In genomic region chr13:32092471-32092870, GRCh38 we compare ENCODE assay signal across 21 cellular contexts.
DNase-seq lines count a peak whose midpoint lies in the region; ATAC-seq, FAIRE-seq and TF ChIP-seq lines count a peak whose summit lies in the region.
"Had no signal": no experiment of that assay in that cellular context is flagged by ENCODE, and none has a peak within 500 bp of the region (broad histone marks: within the 10 kb centered on the region; RNA-seq: fewer than 3 reads in every experiment).

No MANE protein-coding gene starts in this region.

- H3K4me3 ChIP-seq in GM12865 (ENCODE audit: low read depth, low read length) (no peak overlapping the region), GM12878 (no peak overlapping the region), mesendoderm (ENCODE audit: low read length) (no peak overlapping the region), tibial artery (no peak overlapping the region)
- H3K4me3 ChIP-seq: A549; BLaER1 treated with 17β-estradiol and CSF1 and Interleukin-3, amounts not matched to agents 10 nM and 100 nM had no signal

- H4K20me1 ChIP-seq in GM12878 (ENCODE audit: control insufficient read depth, insufficient read depth), result no peaks in the 10 kb centered on the region
- H4K20me1 ChIP-seq: BLaER1 treated with 17β-estradiol and CSF1 and Interleukin-3, amounts not matched to agents 10 nM and 100 nM had no signal

- in situ Hi-C loops in GM12878 (cut with MboI), result no loop called here

- no peak for TF ChIP-seq CTCF in GM12865 (IDR thresholded peaks at IDR 0.05; ENCODE audit: insufficient read depth, low read depth, low read length, missing control alignments)
- no peak for TF ChIP-seq CTCF in GM12878 (IDR thresholded peaks at IDR 0.05 in 2 of 3, conservative IDR thresholded peaks at IDR 0.05 in 1 of 3; ENCODE audit: control insufficient read depth in 2 of 3, extremely low read depth in 1 of 3, insufficient read depth in 1 of 3, low read depth in 3 of 3, low read length in 3 of 3)
- no peak for TF ChIP-seq CTCF in tibial artery (IDR thresholded peaks at IDR 0.05)

- no peaks in the 10 kb centered on the region for H3K79me1 ChIP-seq in mesendoderm (ENCODE audit: low read length)

- no peak for TF ChIP-seq POLR2A in GM12878 (IDR thresholded peaks at IDR 0.05; ENCODE audit: low read depth, low read length)

- no peaks in the 10 kb centered on the region for H3K36me3 ChIP-seq in GM12878 (ENCODE audit: control insufficient read depth in 2 of 2, insufficient read depth in 2 of 2, low read length in 1 of 2)
- no peaks in the 10 kb centered on the region for H3K36me3 ChIP-seq in mesendoderm (ENCODE audit: control insufficient read depth, insufficient read depth, low read length)
- no peaks in the 10 kb centered on the region for H3K36me3 ChIP-seq in tibial artery
- H3K36me3 ChIP-seq: BLaER1 treated with 17β-estradiol and CSF1 and Interleukin-3, amounts not matched to agents 10 nM and 100 nM had no signal

- no TSS peak for BruUV-seq in GM12878 (replicated peaks; lab: Mats Ljungman, UMichigan)

- WGBS in GM12878 (ENCODE audit: insufficient coverage, insufficient replicate concordance, low lambda C conversion rate, missing lambda C conversion rate), result 27% methylated on average over 7 of the region's 7 CpGs
- WGBS in mesendoderm (ENCODE audit: extremely low coverage, insufficient coverage, low lambda C conversion rate), result no CpG with 5 or more reads among the region's 7 CpGs

- no peak overlapping the region for H3K4ac ChIP-seq in mesendoderm (ENCODE audit: low read depth, low read length)

- RAD21 ChIA-PET in GM12878 (lab: Charles Lee; ENCODE audit: unreplicated experiment), result no interaction called here

- H2BK15ac ChIP-seq in mesendoderm (replicated peaks; ENCODE audit: low read depth), result no peak overlapping the region

- H2BK120ac ChIP-seq in mesendoderm (ENCODE audit: low read depth, low read length), result peak overlapping the region; percentile 23

- POLR2A ChIA-PET in GM12878 (lab: Charles Lee), result no interaction called here

- H3K9me3 ChIP-seq in GM12878 (replicated peaks; ENCODE audit: control insufficient read depth, insufficient read depth, low read length) (no peaks in the 10 kb centered on the region), tibial artery (no peaks in the 10 kb centered on the region)
- H3K9me3 ChIP-seq: A549, Caco-2 had no signal

- H3K4me2 ChIP-seq in GM12878 (ENCODE audit: control insufficient read depth, insufficient read depth) (no peak overlapping the region), mesendoderm (ENCODE audit: low read length) (no peak overlapping the region)
- H3K4me2 ChIP-seq: A549; BLaER1 treated with 17β-estradiol and CSF1 and Interleukin-3, amounts not matched to agents 10 nM and 100 nM had no signal

- no peak for TF ChIP-seq EP300 in GM12878 (IDR thresholded peaks at IDR 0.05; ENCODE audit: borderline replicate concordance in 1 of 2, control insufficient read depth in 1 of 2, low read depth in 2 of 2, low read length in 2 of 2)

- no peak overlapping the region for H2BK5ac ChIP-seq in mesendoderm (ENCODE audit: low read length)

- intact Hi-C loops in GM12878 (cut with micrococcal nuclease; ENCODE audit: unreplicated experiment) (no loop called here), tibial artery (cut with DNase I; ENCODE audit: low total_unique reads) (no loop called here)

- H3K4me1 ChIP-seq in GM12878 (ENCODE audit: control insufficient read depth, insufficient read depth, low read length) (no peaks in the 10 kb centered on the region), mesendoderm (ENCODE audit: control insufficient read depth, low read depth, low read length) (no peaks in the 10 kb centered on the region), tibial artery (peaks cover 0 to 43% (median 8%) of the 10 kb centered on the region in 4 donors)

- no peak for TF ChIP-seq RAD21 in GM12878 (IDR thresholded peaks at IDR 0.05; ENCODE audit: insufficient read depth, low read depth, low read length)

- H3K18ac ChIP-seq in mesendoderm (ENCODE audit: low read length), result no peak overlapping the region

- H3K79me2 ChIP-seq in GM12878 (ENCODE audit: control insufficient read depth, insufficient read depth, low read length) (no peaks in the 10 kb centered on the region), mesendoderm (ENCODE audit: control insufficient read depth, insufficient read depth, low read length) (no peaks in the 10 kb centered on the region)

- CTCF ChIA-PET in GM12878 (lab: Yijun Ruan, JAX), result no interaction called here

- no peak overlapping the region for H3K23ac ChIP-seq in mesendoderm (ENCODE audit: low read length)

- no peak overlapping the region for H2AK5ac ChIP-seq in mesendoderm (ENCODE audit: low read length)

- FAIRE-seq in GM12878 (lab: Jason Lieb, UNC), result no peak
- FAIRE-seq: A549, D721Med, G401.6, GM12892, GM19239 had no signal

- no peak overlapping the region for H3K27ac ChIP-seq in GM12878 (ENCODE audit: control insufficient read depth, insufficient read depth)
- no peak overlapping the region for H3K27ac ChIP-seq in mesendoderm (ENCODE audit: low read depth, low read length)
- peak overlapping the region; percentile 66 to 67 for H3K27ac ChIP-seq in tibial artery
- H3K27ac ChIP-seq: 22Rv1; A549; BLaER1 treated with 17β-estradiol and CSF1 and Interleukin-3, amounts not matched to agents 10 nM and 100 nM; C4-2B had no signal

- ATAC-seq in GM12878 (no peak), HG02981 (IDR thresholded peaks at IDR 0.05; ENCODE audit: unreplicated experiment) (no peak)
- ATAC-seq: A549; CD8-positive, alpha-beta T cell had no signal

- no peak overlapping the region for H4K8ac ChIP-seq in mesendoderm (ENCODE audit: low read depth, low read length)

- H3K27me3 ChIP-seq in GM12878 (replicated peaks in 1 of 2; ENCODE audit: control insufficient read depth in 2 of 2, insufficient read depth in 2 of 2, low read length in 1 of 2) (no peaks in the 10 kb centered on the region; a peak in 1 of 4 replicates), mesendoderm (ENCODE audit: insufficient read depth, low read length, poor library complexity) (no peaks in the 10 kb centered on the region), tibial artery (no peaks in the 10 kb centered on the region)
- H3K27me3 ChIP-seq: BLaER1 treated with 17β-estradiol and CSF1 and Interleukin-3, amounts not matched to agents 10 nM and 100 nM had no signal

- no peak overlapping the region for H2AFZ ChIP-seq in GM12878 (ENCODE audit: control insufficient read depth, low read depth, low read length)

- H3K9ac ChIP-seq in GM12878 (ENCODE audit: control insufficient read depth, insufficient read depth, low read length), result no peak overlapping the region
- no peak overlapping the region for H3K9ac ChIP-seq in mesendoderm (ENCODE audit: low read length)
- H3K9ac ChIP-seq: BLaER1 treated with 17β-estradiol and CSF1 and Interleukin-3, amounts not matched to agents 10 nM and 100 nM had no signal

- peak; percentile 35 for DNase-seq in GM12865 (ENCODE audit: low read depth)
- DNase-seq in GM12878 (ENCODE audit: low read depth, low spot score), result no peak
- DNase-seq in mesendoderm, result no peak
- no peak for DNase-seq in tibial artery
- no peak for DNase-seq in activated CD4-positive, alpha-beta T cell treated with anti-CD3 and anti-CD28 coated beads for 4 hours
- no peak for DNase-seq in GF-D8 (lab: John Stamatoyannopoulos, UW)
- DNase-seq: AML-193; Caco-2; Calu3; CD4-positive, alpha-beta T cell; CD8-positive, alpha-beta T cell; DMS79 treated with DMSO at 0.1 percent for 48 hours had no signal

- no peak overlapping the region for H4K5ac ChIP-seq in mesendoderm (ENCODE audit: low read length)

- SMC1A ChIA-PET in GM12878 (lab: Charles Lee; ENCODE audit: uncharacterized antibody, unreplicated experiment), result no interaction called here

- H3K56ac ChIP-seq in mesendoderm (ENCODE audit: low read length), result no peak overlapping the region

TF ChIP-seq in GM12878, 131 proteins besides CTCF, POLR2A, EP300 and RAD21 (continues in another document):
- TF ChIP-seq NR2C1 (IDR thresholded peaks at IDR 0.05), result no peak
- no peak for TF ChIP-seq ATF3 (IDR thresholded peaks at IDR 0.05; ENCODE audit: borderline replicate concordance, extremely low read depth, low read depth, low read length)
- TF ChIP-seq TCF12 (IDR thresholded peaks at IDR 0.05; ENCODE audit: low read depth, low read length), result no peak
- TF ChIP-seq JUND (IDR thresholded peaks at IDR 0.05; ENCODE audit: low read depth, low read length), result no peak
- no peak for TF ChIP-seq SIX5 (IDR thresholded peaks at IDR 0.05; ENCODE audit: low read depth, low read length, severe bottlenecking)
- no peak for TF ChIP-seq USF2 (IDR thresholded peaks at IDR 0.05; ENCODE audit: borderline replicate concordance, low read depth, low read length)
- TF ChIP-seq RUNX3 (IDR thresholded peaks at IDR 0.05; ENCODE audit: low read length), result 0 out of 2 replicates have a peak, but pooled peaks have one; percentile 6
- no peak for TF ChIP-seq RAD51 (IDR thresholded peaks at IDR 0.05)
- TF ChIP-seq ZBTB33 (IDR thresholded peaks at IDR 0.05), result no peak
- TF ChIP-seq ETV6 (conservative IDR thresholded peaks at IDR 0.05 in 1 of 2, IDR thresholded peaks at IDR 0.05 in 1 of 2; ENCODE audit: borderline replicate concordance in 1 of 2, low read depth in 1 of 2), result no peak
- no peak for TF ChIP-seq FOXK2 (IDR thresholded peaks at IDR 0.05)

Comparison
In these comparisons a context has a peak if more than half of its experiments do, and no peak if none do; other contexts are left out.
1. H3K27ac ChIP-seq: peak in tibial artery (2 of 2); none in GM12878 (single experiment) and mesendoderm (single experiment).